In genomic region chr9:5628530-5629311, GRCh38 we compare ENCODE assay signal across 8 cellular contexts.
DNase-seq lines count a peak whose midpoint lies in the region; ATAC-seq lines count a peak whose summit lies in the region.

Gene RIC1 (plus strand): TSS chr9:5629107. CDS start chr9:5629310, 203 bp downstream.

- DNase-seq in CMK (ENCODE audit: low read depth) (peak; percentile 70), HPDE6-E6E7 (ENCODE audit: extremely low spot score) (peak; percentile 85), NK-92 (lab: John Stamatoyannopoulos, UW; ENCODE audit: unreplicated experiment) (peak; percentile 44), medulla oblongata (ENCODE audit: extremely low spot score) (peak; percentile 96)
- peak; percentile 76 to 78 for DNase-seq in activated CD8-positive, alpha-beta memory T cell treated with anti-CD3 and anti-CD28 coated beads for 4 hours (ENCODE audit: low read depth in 2 of 2)
- DNase-seq in effector memory CD4-positive, alpha-beta T cell, result peak; percentile 81 to 83 (median 82)
- DNase-seq in stimulated activated CD4-positive, alpha-beta T cell treated with anti-CD3 and anti-CD28 coated beads, TNF-alpha, amount 100 ng/mL, for 48 hours (ENCODE audit: low read depth in 3 of 3), result peak; percentile 71 to 91 (median 83)

- peak within 1 kb of the TSS; percentile 96 for H3K4me3 ChIP-seq in effector memory CD4-positive, alpha-beta T cell (ENCODE audit: insufficient read depth, low read depth, low read length, poor library complexity, severe bottlenecking)

- peak; percentile 60 for ATAC-seq in GM19463 (IDR thresholded peaks at IDR 0.05; ENCODE audit: unreplicated experiment)

- peaks cover 19% of the 10 kb centered on the region for H3K4me1 ChIP-seq in effector memory CD4-positive, alpha-beta T cell (ENCODE audit: control insufficient read depth, insufficient read depth, low read length, poor library complexity, severe bottlenecking)

- H3K27me3 ChIP-seq in effector memory CD4-positive, alpha-beta T cell (replicated peaks; ENCODE audit: control insufficient read depth, insufficient read depth, low read length, poor library complexity, severe bottlenecking), result no peaks in the 10 kb centered on the region

- H3K27ac ChIP-seq in effector memory CD4-positive, alpha-beta T cell (ENCODE audit: insufficient read depth, low read length, poor library complexity, severe bottlenecking), result peak within 1 kb of the TSS; percentile 87

- no peaks in the 10 kb centered on the region for H3K36me3 ChIP-seq in effector memory CD4-positive, alpha-beta T cell (ENCODE audit: control insufficient read depth, insufficient read depth, low read length)

- H3K9me3 ChIP-seq in effector memory CD4-positive, alpha-beta T cell (ENCODE audit: control insufficient read depth, low read length), result no peaks in the 10 kb centered on the region

Comparison
In these comparisons a context has a peak if more than half of its experiments do, and no peak if none do; other contexts are left out.
1. Peak in every context shown above with its lines: DNase-seq, ATAC-seq, H3K4me3 ChIP-seq and H3K27ac ChIP-seq.
2. DNase-seq: peak in every context shown above with its lines; median percentile 96 in medulla oblongata; 85 in HPDE6-E6E7; 83 in stimulated activated CD4-positive, alpha-beta T cell treated with anti-CD3 and anti-CD28 coated beads, TNF-alpha, amount 100 ng/mL, for 48 hours; 82 in effector memory CD4-positive, alpha-beta T cell; 77 in activated CD8-positive, alpha-beta memory T cell treated with anti-CD3 and anti-CD28 coated beads for 4 hours; 70 in CMK; 44 in NK-92.